Comparison of ENCODE assay signal across 30 cellular contexts in genomic region chr11:102964867-102965266, GRCh38. TPM values are rescaled to one million over a fixed set of nuclear protein-coding genes. Genes with fewer than 3 reads are reported as not detected.
DNase-seq lines count a peak whose midpoint lies in the region; ATAC-seq, FAIRE-seq and TF ChIP-seq lines count a peak whose summit lies in the region.
"Had no signal": no experiment of that assay in that cellular context is flagged by ENCODE, and none has a peak within 500 bp of the region (broad histone marks: within the 10 kb centered on the region; RNA-seq: fewer than 3 reads in every experiment).

No MANE protein-coding gene starts in this region.

- H3K4me1 ChIP-seq in endothelial cell of umbilical vein (ENCODE audit: control insufficient read depth, extremely low read depth, insufficient read depth, low read length) = no peaks in the 10 kb centered on the region
- no peaks in the 10 kb centered on the region for H3K4me1 ChIP-seq in neuronal stem cell (ENCODE audit: control insufficient read depth in 2 of 2, insufficient read depth in 1 of 2, low read depth in 1 of 2, low read length in 2 of 2)
- H3K4me1 ChIP-seq: BE2C, BLaER1 had no signal

- no peaks in the 10 kb centered on the region for H3K9me1 ChIP-seq in endothelial cell of umbilical vein (replicated peaks; ENCODE audit: control insufficient read depth, extremely low read depth, insufficient read depth, low read length)

- no peaks in the 10 kb centered on the region for H4K20me1 ChIP-seq in endothelial cell of umbilical vein (replicated peaks; ENCODE audit: control insufficient read depth, extremely low read depth, insufficient read depth, low read length)
- H4K20me1 ChIP-seq: BLaER1 had no signal

- H3K4me3 ChIP-seq in endothelial cell of umbilical vein (replicated peaks in 1 of 3; ENCODE audit: insufficient read depth in 1 of 3, low read depth in 1 of 3, low read length in 3 of 3) = no peak overlapping the region
- H3K4me3 ChIP-seq in neuronal stem cell (ENCODE audit: low read length in 2 of 2) = no peak overlapping the region
- H3K4me3 ChIP-seq: BLaER1, GM12878 had no signal

- H3K18ac ChIP-seq in neuronal stem cell (ENCODE audit: low read length) = peak overlapping the region; percentile 23

- dilution Hi-C loops in endothelial cell of umbilical vein (cut with MboI; ENCODE audit: extremely low pct_ligation_motif_present, low sequenced_read_pairs) = no loop called here

- H3K9ac ChIP-seq in endothelial cell of umbilical vein (replicated peaks; ENCODE audit: extremely low read depth, insufficient read depth, low read length) (no peak overlapping the region), neuronal stem cell (ENCODE audit: low read depth, low read length, poor library complexity) (no peak overlapping the region)
- H3K9ac ChIP-seq: BLaER1 had no signal

- H3K23ac ChIP-seq in neuronal stem cell (ENCODE audit: low read depth, low read length, poor library complexity) = no peak overlapping the region

- CTCF ChIA-PET in WTC11 (lab: Charles Lee) = interaction anchor here (1.8 kb wide), 1 partner anchor 157 kb away, joined by 3 read pairs; no protein-coding TSS in a partner anchor
- CTCF ChIA-PET in endothelial cell of umbilical vein (lab: Charles Lee) = interaction anchor here (0.8 to 2.4 kb wide), 5 partner anchors 10 to 71 kb away, joined by 3 to 8 read pairs (median 3); no protein-coding TSS in a partner anchor

- H3K9me3 ChIP-seq in endothelial cell of umbilical vein (replicated peaks; ENCODE audit: control insufficient read depth, insufficient read depth, low read length) (no peaks in the 10 kb centered on the region), neuronal stem cell (replicated peaks in 1 of 2; ENCODE audit: control insufficient read depth in 2 of 2, insufficient read depth in 1 of 2, low read depth in 1 of 2, low read length in 2 of 2) (no peaks in the 10 kb centered on the region)
- H3K9me3 ChIP-seq: BE2C, BLaER1 had no signal

- no peak for FAIRE-seq in endothelial cell of umbilical vein (lab: Jason Lieb, UNC)
- FAIRE-seq: A204.1, GM12878, GM12892, GM18507 had no signal

- H2AK5ac ChIP-seq in neuronal stem cell (ENCODE audit: low read depth, low read length) = no peak overlapping the region

- no peak overlapping the region for H2BK12ac ChIP-seq in neuronal stem cell (ENCODE audit: low read length)

- H2BK15ac ChIP-seq in neuronal stem cell (ENCODE audit: low read length) = no peak overlapping the region

- H2AFZ ChIP-seq in endothelial cell of umbilical vein (ENCODE audit: low read depth, low read length) = peak overlapping the region; percentile 49
- H2AFZ ChIP-seq in neuronal stem cell (ENCODE audit: low read length) = no peak overlapping the region

- H3K36me3 ChIP-seq in endothelial cell of umbilical vein (ENCODE audit: control insufficient read depth in 2 of 2, extremely low read depth in 1 of 2, insufficient read depth in 2 of 2, low read length in 2 of 2) = no peaks in the 10 kb centered on the region
- H3K36me3 ChIP-seq in neuronal stem cell (replicated peaks in 1 of 2; ENCODE audit: control insufficient read depth in 2 of 2, insufficient read depth in 2 of 2, low read length in 2 of 2) = no peaks in the 10 kb centered on the region
- H3K36me3 ChIP-seq: BE2C, BLaER1 had no signal

- intact Hi-C loops in endothelial cell of umbilical vein (cut with micrococcal nuclease) = no loop called here

- H3K27me3 ChIP-seq in endothelial cell of umbilical vein (ENCODE audit: control insufficient read depth in 2 of 2, insufficient read depth in 2 of 2, low read length in 2 of 2) (no peaks in the 10 kb centered on the region), neuronal stem cell (ENCODE audit: control insufficient read depth in 3 of 3, insufficient read depth in 3 of 3, low read depth in 1 of 3, low read length in 3 of 3) (no peaks in the 10 kb centered on the region)
- H3K27me3 ChIP-seq: BLaER1 had no signal

- no peak overlapping the region for H2BK120ac ChIP-seq in neuronal stem cell (ENCODE audit: low read depth, low read length)

- no peak overlapping the region for H3K4ac ChIP-seq in neuronal stem cell (ENCODE audit: low read length)

- no peaks in the 10 kb centered on the region for H3K27me3 Mint-ChIP-seq in WTC11 (ENCODE audit: low read depth)
- H3K27me3 Mint-ChIP-seq in type B pancreatic cell = no peaks in the 10 kb centered on the region
- H3K27me3 Mint-ChIP-seq: CD4-positive, CD25-positive, alpha-beta regulatory T cell had no signal

- no peaks in the 10 kb centered on the region for H3K79me2 ChIP-seq in endothelial cell of umbilical vein (ENCODE audit: control insufficient read depth, insufficient read depth, low read length)

- no TSS peak for BruUV-seq in endothelial cell of umbilical vein (replicated peaks; lab: Mats Ljungman, UMichigan)

- no peak overlapping the region for H4K8ac ChIP-seq in neuronal stem cell (ENCODE audit: low read depth, low read length)

- no CpG with 5 or more reads among the region's 14 CpGs for WGBS in neuronal stem cell (ENCODE audit: extremely low coverage in 2 of 2, insufficient read length in 2 of 2, insufficient replicate concordance in 1 of 2), 2 donors

- TF ChIP-seq POLR2A in endothelial cell of umbilical vein (IDR thresholded peaks at IDR 0.05; ENCODE audit: low read depth, low read length) = no peak

- H3K4me3 Mint-ChIP-seq in WTC11 (no peak overlapping the region), type B pancreatic cell (no peak overlapping the region)
- H3K4me3 Mint-ChIP-seq: CD14-positive monocyte; CD4-positive, alpha-beta memory T cell; CD4-positive, CD25-positive, alpha-beta regulatory T cell; CD8-positive, alpha-beta memory T cell had no signal

- H3K9me3 Mint-ChIP-seq in WTC11 = peaks cover 5% of the 10 kb centered on the region
- H3K9me3 Mint-ChIP-seq in type B pancreatic cell = no peaks in the 10 kb centered on the region
- H3K9me3 Mint-ChIP-seq: CD4-positive, alpha-beta memory T cell had no signal

- no peak overlapping the region for H4K91ac ChIP-seq in neuronal stem cell (ENCODE audit: low read depth, low read length, poor library complexity)

- TF ChIP-seq CTCF in WTC11 (IDR thresholded peaks at IDR 0.05) (no peak), endothelial cell of umbilical vein (IDR thresholded peaks at IDR 0.05; ENCODE audit: extremely low read depth in 1 of 2, insufficient read depth in 1 of 2, low read depth in 1 of 2, low read length in 2 of 2) (no peak), type B pancreatic cell (conservative IDR thresholded peaks at IDR 0.05) (no peak)

- POLR2A ChIA-PET in WTC11 (lab: Charles Lee) (no interaction called here), endothelial cell of umbilical vein (lab: Charles Lee) (no interaction called here)

- H3K36me3 Mint-ChIP-seq in WTC11 = no peaks in the 10 kb centered on the region; the same call in 1 of the 2 replicates
- H3K36me3 Mint-ChIP-seq in type B pancreatic cell = no peaks in the 10 kb centered on the region
- H3K36me3 Mint-ChIP-seq: CD14-positive monocyte; CD4-positive, alpha-beta memory T cell; CD4-positive, CD25-positive, alpha-beta regulatory T cell; CD8-positive, alpha-beta memory T cell had no signal

- peak; percentile 60 for ATAC-seq in WTC11
- ATAC-seq: GM12878 had no signal

- H3K27ac ChIP-seq in endothelial cell of umbilical vein (ENCODE audit: insufficient read depth, low read depth, low read length) = no peak overlapping the region
- no peak overlapping the region for H3K27ac ChIP-seq in neuronal stem cell (replicated peaks; ENCODE audit: low read length)
- H3K27ac ChIP-seq: BLaER1 had no signal

- H3K27ac Mint-ChIP-seq in WTC11 = no peak overlapping the region
- H3K27ac Mint-ChIP-seq in type B pancreatic cell = no peak overlapping the region
- H3K27ac Mint-ChIP-seq: CD14-positive monocyte; CD4-positive, CD25-positive, alpha-beta regulatory T cell had no signal

- no peak overlapping the region for H2BK5ac ChIP-seq in neuronal stem cell (ENCODE audit: low read length)

- DNase-seq in WTC11 (ENCODE audit: low spot score) = no peak
- no peak for DNase-seq in endothelial cell of umbilical vein (ENCODE audit: low read depth, low spot score)
- no peak for DNase-seq in neuronal stem cell (ENCODE audit: low spot score)
- DNase-seq in globus pallidus (ENCODE audit: low spot score) = no peak
- DNase-seq in type B pancreatic cell (ENCODE audit: extremely low spot score, unreplicated experiment) = no peak
- no peak for DNase-seq in NCI-H2029 treated with DMSO at 0.1 percent for 48 hours (lab: John Stamatoyannopoulos, UW)
- DNase-seq: 8988T; ACHN; BE2C; C1 segment of cervical spinal cord; CD4-positive, alpha-beta memory T cell; CD4-positive, CD25-positive, alpha-beta regulatory T cell; CD8-positive, alpha-beta memory T cell; COR-L47; DMS 273 treated with DMSO at 0.1 percent for 48 hours; DMS153; DMS53; DMS79; DND-41; EL; GDM1 had no signal

- H3K79me1 ChIP-seq in neuronal stem cell (ENCODE audit: low read depth, low read length) = no peaks in the 10 kb centered on the region

- H3K4me2 ChIP-seq in endothelial cell of umbilical vein (ENCODE audit: insufficient read depth, low read length) = no peak overlapping the region
- no peak overlapping the region for H3K4me2 ChIP-seq in neuronal stem cell (ENCODE audit: insufficient read depth, low read length, poor library complexity, severe bottlenecking)
- H3K4me2 ChIP-seq: BLaER1 had no signal

- H3K14ac ChIP-seq in neuronal stem cell (ENCODE audit: low read length) = no peak overlapping the region

- H3K4me1 Mint-ChIP-seq in WTC11 (no peaks in the 10 kb centered on the region), type B pancreatic cell (ENCODE audit: unreplicated experiment) (no peaks in the 10 kb centered on the region)
- H3K4me1 Mint-ChIP-seq: CD14-positive monocyte; CD4-positive, alpha-beta memory T cell; CD4-positive, CD25-positive, alpha-beta regulatory T cell; CD8-positive, alpha-beta memory T cell had no signal

TF ChIP-seq in WTC11, 78 proteins besides CTCF, POLR2A, EP300 and RAD21 (continues in another document):
- TF ChIP-seq ZNF396 (CRISPR knock-in tag; IDR thresholded peaks at IDR 0.05; ENCODE audit: borderline replicate concordance) = no peak
- TF ChIP-seq TEAD4 (CRISPR knock-in tag; IDR thresholded peaks at IDR 0.05) = no peak

TF ChIP-seq in endothelial cell of umbilical vein, 7 proteins besides CTCF, POLR2A, EP300 and RAD21 (continues in another document):
- no peak for TF ChIP-seq MYC (IDR thresholded peaks at IDR 0.05; ENCODE audit: low read depth, low read length)
- TF ChIP-seq JUN (IDR thresholded peaks at IDR 0.05; ENCODE audit: borderline replicate concordance, insufficient read depth, insufficient read length, low read depth) = no peak

RNA-seq across cellular contexts. Expression of gene MMP13, which starts 9.3 kb away (rescaled TPM):
- total RNA-seq in WTC11 (2021) = not detected in 3 replicates
- not detected in 2 replicates for total RNA-seq in endothelial cell of umbilical vein
- polyA plus RNA-seq in endothelial cell of umbilical vein = not detected in 2 replicates
- not detected in 2 replicates for polyA plus RNA-seq in endothelial cell of umbilical vein (2011; cell fraction: cytosol; rRNA removed)
- not detected in 2 replicates for polyA plus RNA-seq in endothelial cell of umbilical vein (2011; cell fraction: nucleus; rRNA removed)
- polyA plus RNA-seq in endothelial cell of umbilical vein (2012) = not detected in 2 replicates
- polyA minus RNA-seq in endothelial cell of umbilical vein = not detected in 2 replicates
- polyA minus RNA-seq in endothelial cell of umbilical vein (2011; cell fraction: cytosol; rRNA and poly(A)+ RNA removed) = not detected
- not detected in 2 replicates for polyA minus RNA-seq in endothelial cell of umbilical vein (2011; cell fraction: nucleus; rRNA and poly(A)+ RNA removed)
- polyA plus RNA-seq in neuronal stem cell (2013, experiment 1 of 2) = not detected
- not detected for polyA plus RNA-seq in neuronal stem cell (2013, experiment 2 of 2)
- not detected in 2 replicates for total RNA-seq in type B pancreatic cell (ENCODE audit: low replicate concordance)
- total RNA-seq: A673; CD4-positive, alpha-beta memory T cell; CD4-positive, CD25-positive, alpha-beta regulatory T cell; CD8-positive, alpha-beta memory T cell; G401; GM12878 had no signal
- polyA plus RNA-seq: AG04450; CD14-positive monocyte; CD4-positive, alpha-beta memory T cell; CD4-positive, CD25-positive, alpha-beta regulatory T cell; CD8-positive, alpha-beta memory T cell had no signal
